ENCODE assay signal across 21 cellular contexts in genomic region chr2:97914691-97915213, GRCh38.
DNase-seq lines count a peak whose midpoint lies in the region; ATAC-seq and TF ChIP-seq lines count a peak whose summit lies in the region.
"Had no signal": no experiment of that assay in that cellular context is flagged by ENCODE, and none has a peak within 500 bp of the region (broad histone marks: within the 10 kb centered on the region; RNA-seq: fewer than 3 reads in every experiment).

No MANE protein-coding gene starts in this region.

- TF ChIP-seq CTCF in thyroid gland (IDR thresholded peaks at IDR 0.05) (no peak), GM10248 (IDR thresholded peaks at IDR 0.05; ENCODE audit: control extremely low read depth, extremely low read depth, low read depth, missing control alignments) (no peak)

- H3K27ac Mint-ChIP-seq in activated CD4-positive, alpha-beta T cell treated with anti-CD3 and anti-CD28 coated beads for 36 hours: no peak overlapping the region
- H3K27ac Mint-ChIP-seq: GM23338 had no signal

- no peak overlapping the region for H3K27ac ChIP-seq in thyroid gland
- H3K27ac ChIP-seq: C4-2B, SJCRH30 had no signal

- H3K4me1 Mint-ChIP-seq in activated CD4-positive, alpha-beta T cell treated with anti-CD3 and anti-CD28 coated beads for 36 hours: peaks cover 55% of the 10 kb centered on the region

- intact Hi-C loops in activated CD4-positive, alpha-beta T cell treated with anti-CD3 and anti-CD28 coated beads for 36 hours (cut with DNase I, micrococcal nuclease): no loop called here
- intact Hi-C loops in thyroid gland (cut with DNase I): no loop called here

- H3K27me3 Mint-ChIP-seq in activated CD4-positive, alpha-beta T cell treated with anti-CD3 and anti-CD28 coated beads for 36 hours: no peaks in the 10 kb centered on the region

- peak; percentile 19 for ATAC-seq in activated CD4-positive, alpha-beta T cell treated with anti-CD3 and anti-CD28 coated beads for 36 hours
- ATAC-seq in HG02642 (IDR thresholded peaks at IDR 0.05; ENCODE audit: poor library complexity, unreplicated experiment): peak; percentile 46
- ATAC-seq: GM23338, Panc1 had no signal

- WGBS in thyroid gland, 2 donors: 85 to 86% methylated on average over 5 of the region's 5 CpGs

- TF ChIP-seq POLR2A in Raji (IDR thresholded peaks at IDR 0.05; ENCODE audit: insufficient read depth, low read depth, low read length): 0 out of 2 replicates have a peak, but pooled peaks have one; percentile 17
- TF ChIP-seq POLR2A in thyroid gland (IDR thresholded peaks at IDR 0.05): no peak

- peaks cover 27% of the 10 kb centered on the region for H3K36me3 Mint-ChIP-seq in activated CD4-positive, alpha-beta T cell treated with anti-CD3 and anti-CD28 coated beads for 36 hours (ENCODE audit: low read depth)

- no peaks in the 10 kb centered on the region for H3K27me3 ChIP-seq in thyroid gland
- H3K27me3 ChIP-seq: SJCRH30 had no signal

- CTCF ChIA-PET in activated CD4-positive, alpha-beta T cell treated with anti-CD3 and anti-CD28 coated beads for 36 hours (lab: Charles Lee): interaction anchor here (0.8 kb wide), 1 partner anchor 108 kb away, joined by 3 read pairs; no protein-coding TSS in a partner anchor
- CTCF ChIA-PET in GM10248 (lab: Yijun Ruan, JAX): interaction anchor here (1.5 kb wide), 1 partner anchor 12 kb away, joined by 4 read pairs; no protein-coding TSS in a partner anchor

- POLR2A ChIA-PET in activated CD4-positive, alpha-beta T cell treated with anti-CD3 and anti-CD28 coated beads for 36 hours (lab: Charles Lee): no interaction called here
- POLR2A ChIA-PET in GM10248 (lab: Yijun Ruan, JAX): no interaction called here

- DNase-seq in activated CD4-positive, alpha-beta T cell treated with anti-CD3 and anti-CD28 coated beads for 36 hours: no peak
- DNase-seq in activated CD4-positive, alpha-beta T cell treated with anti-CD3 and anti-CD28 coated beads, Interleukin-2, amount 50 U/mL, for 4 hours: no peak
- DNase-seq in fibroblast of peridontal ligament (ENCODE audit: extremely low read depth) (peak; percentile 40), thyroid gland (no peak), NCI-H1417 (lab: John Stamatoyannopoulos, UW) (no peak), GM10248 (ENCODE audit: extremely low spot score) (no peak)
- DNase-seq: AML-193, HCEC 1CT, Karpas-422, NCI-H1436, NCI-H187 treated with DMSO at 0.1 percent for 48 hours, NCI-H2107, NCI-H2227 treated with DMSO at 0.1 percent for 48 hours, NCI-H510A, NCI-H774, SJCRH30 had no signal

- H3K9me3 Mint-ChIP-seq in activated CD4-positive, alpha-beta T cell treated with anti-CD3 and anti-CD28 coated beads for 36 hours (ENCODE audit: low read depth): no peaks in the 10 kb centered on the region
- H3K9me3 Mint-ChIP-seq: GM23338 had no signal

- no peaks in the 10 kb centered on the region for H3K36me3 ChIP-seq in thyroid gland

- H3K9me3 ChIP-seq in thyroid gland: no peaks in the 10 kb centered on the region
- H3K9me3 ChIP-seq: SJCRH30 had no signal

- no peak overlapping the region for H3K4me3 Mint-ChIP-seq in activated CD4-positive, alpha-beta T cell treated with anti-CD3 and anti-CD28 coated beads for 36 hours
- H3K4me3 Mint-ChIP-seq: GM23338 had no signal

- H3K4me3 ChIP-seq in thyroid gland (replicated peaks in 1 of 3): no peak overlapping the region
- H3K4me3 ChIP-seq: GM23338, SJCRH30 had no signal

- H3K4me1 ChIP-seq in thyroid gland: no peaks in the 10 kb centered on the region
